ENCODE assay signal across 1 cellular context in genomic region chr21:41337515-41337914, GRCh38.
TF ChIP-seq lines count a peak whose summit lies in the region.

No MANE protein-coding gene starts in this region.

TF ChIP-seq in IMR-90, 13 proteins besides CTCF, POLR2A, EP300 and RAD21 (continued from another document):
- TF ChIP-seq USF2 (IDR thresholded peaks at IDR 0.05; ENCODE audit: low read depth, low read length): no peak
- no peak for TF ChIP-seq RCOR1 (IDR thresholded peaks at IDR 0.05; ENCODE audit: insufficient replicate concordance, low read length)
- TF ChIP-seq ELK1 (IDR thresholded peaks at IDR 0.05; ENCODE audit: borderline replicate concordance, low read depth, low read length): no peak
